In genomic region chr16:87861300-87862099, GRCh38 we compare ENCODE assay signal across 1 cellular context.
TF ChIP-seq lines count a peak whose summit lies in the region.
"Not testable (repeated sequence)": the region's sequence is repeated elsewhere in the genome, so short reads cannot be mapped to it uniquely, and the experiment has no call there.

No MANE protein-coding gene starts in this region.

TF ChIP-seq in HepG2, 621 proteins besides CTCF, POLR2A, EP300 and RAD21 (continued from another document and continues in another):
- TF ChIP-seq ZBTB26 (CRISPR knock-in tag; IDR thresholded peaks at IDR 0.05; ENCODE audit: borderline replicate concordance) (peak; percentile 54; the same call in 1 of the 2 replicates), ZNF564 (CRISPR knock-in tag; IDR thresholded peaks at IDR 0.05) (0 out of 2 replicates have a peak, but pooled peaks have one; percentile 42), TCF12 (CRISPR knock-in tag; IDR thresholded peaks at IDR 0.05) (0 out of 2 replicates have a peak, but pooled peaks have one; percentile 2), KAT7 (CRISPR knock-in tag; IDR thresholded peaks at IDR 0.05; ENCODE audit: borderline replicate concordance) (peak; percentile 50; the same call in 1 of the 2 replicates), ZNF33B (CRISPR knock-in tag; IDR thresholded peaks at IDR 0.05) (peak; percentile 25; the same call in 1 of the 2 replicates), ATF4 (CRISPR knock-in tag; IDR thresholded peaks at IDR 0.05) (peak in 1 of 2 experiments; percentile 66; a peak in 2 of 4 replicates), RBM39 (IDR thresholded peaks at IDR 0.05; ENCODE audit: low read depth, low read length, poor library complexity, severe bottlenecking) (peak; percentile 34), TSC22D2 (CRISPR knock-in tag; IDR thresholded peaks at IDR 0.05; ENCODE audit: borderline replicate concordance) (peak; percentile 75; the same call in 1 of the 2 replicates), IRF9 (CRISPR knock-in tag; IDR thresholded peaks at IDR 0.05; ENCODE audit: borderline replicate concordance) (peak; percentile 35; the same call in 1 of the 2 replicates), PATZ1 (CRISPR knock-in tag; IDR thresholded peaks at IDR 0.05) (peak; percentile 91), MIER2 (CRISPR knock-in tag; IDR thresholded peaks at IDR 0.05) (0 out of 2 replicates have a peak, but pooled peaks have one; percentile 47), SAP130 (CRISPR knock-in tag; IDR thresholded peaks at IDR 0.05; ENCODE audit: low read depth) (peak; percentile 91), ZSCAN25 (CRISPR knock-in tag; IDR thresholded peaks at IDR 0.05) (peak; percentile 62), ZNF615 (CRISPR knock-in tag; IDR thresholded peaks at IDR 0.05; ENCODE audit: borderline replicate concordance) (peak; percentile 47; the same call in 1 of the 2 replicates), SALL1 (CRISPR knock-in tag; IDR thresholded peaks at IDR 0.05) (peak; percentile 78), MEIS2 (CRISPR knock-in tag; IDR thresholded peaks at IDR 0.05) (peak; percentile 35; the same call in 1 of the 2 replicates), SP5 (CRISPR knock-in tag; IDR thresholded peaks at IDR 0.05; ENCODE audit: borderline replicate concordance, low read depth) (peak; percentile 70; the same call in 1 of the 2 replicates), TCF7 (IDR thresholded peaks at IDR 0.05; ENCODE audit: low read depth) (peak; percentile 97), BORCS8-MEF2B (CRISPR knock-in tag; IDR thresholded peaks at IDR 0.05) (peak; percentile 69; the same call in 1 of the 2 replicates), DZIP1 (CRISPR knock-in tag; IDR thresholded peaks at IDR 0.05) (peak; percentile 12; the same call in 1 of the 2 replicates), KDM5B (CRISPR knock-in tag; IDR thresholded peaks at IDR 0.05; ENCODE audit: borderline replicate concordance) (0 out of 2 replicates have a peak, but pooled peaks have one; percentile 27), HMG20B (CRISPR knock-in tag; conservative IDR thresholded peaks at IDR 0.05) (peak; percentile 95), NONO (CRISPR knock-in tag; conservative IDR thresholded peaks at IDR 0.05) (peak; percentile 53; the same call in 1 of the 2 replicates), ZFY (CRISPR knock-in tag; IDR thresholded peaks at IDR 0.05) (peak; percentile 55; the same call in 1 of the 2 replicates), HIC2 (CRISPR knock-in tag; IDR thresholded peaks at IDR 0.05; ENCODE audit: low read depth) (peak; percentile 46; the same call in 1 of the 2 replicates), RARA (CRISPR knock-in tag; IDR thresholded peaks at IDR 0.05) (peak; percentile 92), ZNF274 (CRISPR knock-in tag; IDR thresholded peaks at IDR 0.05) (0 out of 2 replicates have a peak, but pooled peaks have one; percentile 36), ZNF75D (CRISPR knock-in tag; IDR thresholded peaks at IDR 0.05; ENCODE audit: borderline replicate concordance) (peak; percentile 38; the same call in 1 of the 2 replicates), ARNT2 (CRISPR knock-in tag; IDR thresholded peaks at IDR 0.05; ENCODE audit: low read depth) (peak; percentile 65; the same call in 1 of the 2 replicates), SOX13 (CRISPR knock-in tag; conservative IDR thresholded peaks at IDR 0.05 in 1 of 2, IDR thresholded peaks at IDR 0.05 in 1 of 2) (peak in 1 of 2 experiments; percentile 89; a peak in 2 of 4 replicates), GLI4 (CRISPR knock-in tag; IDR thresholded peaks at IDR 0.05; ENCODE audit: borderline replicate concordance) (peak; percentile 69; the same call in 1 of the 2 replicates), TBX3 (IDR thresholded peaks at IDR 0.05; ENCODE audit: borderline replicate concordance) (peak; percentile 98)
- TF ChIP-seq TCF12, NONO, SOX13 (IDR thresholded peaks at IDR 0.05): not testable (repeated sequence)
- TF ChIP-seq, protein P1, sequence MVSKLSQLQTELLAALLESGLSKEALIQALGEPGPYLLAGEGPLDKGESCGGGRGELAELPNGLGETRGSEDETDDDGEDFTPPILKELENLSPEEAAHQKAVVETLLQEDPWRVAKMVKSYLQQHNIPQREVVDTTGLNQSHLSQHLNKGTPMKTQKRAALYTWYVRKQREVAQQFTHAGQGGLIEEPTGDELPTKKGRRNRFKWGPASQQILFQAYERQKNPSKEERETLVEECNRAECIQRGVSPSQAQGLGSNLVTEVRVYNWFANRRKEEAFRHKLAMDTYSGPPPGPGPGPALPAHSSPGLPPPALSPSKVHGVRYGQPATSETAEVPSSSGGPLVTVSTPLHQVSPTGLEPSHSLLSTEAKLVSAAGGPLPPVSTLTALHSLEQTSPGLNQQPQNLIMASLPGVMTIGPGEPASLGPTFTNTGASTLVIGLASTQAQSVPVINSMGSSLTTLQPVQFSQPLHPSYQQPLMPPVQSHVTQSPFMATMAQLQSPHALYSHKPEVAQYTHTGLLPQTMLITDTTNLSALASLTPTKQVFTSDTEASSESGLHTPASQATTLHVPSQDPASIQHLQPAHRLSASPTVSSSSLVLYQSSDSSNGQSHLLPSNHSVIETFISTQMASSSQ (IDR thresholded peaks at IDR 0.05; ENCODE audit: low read depth), result peak; percentile 46; the same call in 1 of the 2 replicates
- TF ChIP-seq, protein P1 (CRISPR knock-in tag; IDR thresholded peaks at IDR 0.05; ENCODE audit: borderline replicate concordance), result peak; percentile 53; the same call in 1 of the 2 replicates
- TF ChIP-seq, protein P2, sequence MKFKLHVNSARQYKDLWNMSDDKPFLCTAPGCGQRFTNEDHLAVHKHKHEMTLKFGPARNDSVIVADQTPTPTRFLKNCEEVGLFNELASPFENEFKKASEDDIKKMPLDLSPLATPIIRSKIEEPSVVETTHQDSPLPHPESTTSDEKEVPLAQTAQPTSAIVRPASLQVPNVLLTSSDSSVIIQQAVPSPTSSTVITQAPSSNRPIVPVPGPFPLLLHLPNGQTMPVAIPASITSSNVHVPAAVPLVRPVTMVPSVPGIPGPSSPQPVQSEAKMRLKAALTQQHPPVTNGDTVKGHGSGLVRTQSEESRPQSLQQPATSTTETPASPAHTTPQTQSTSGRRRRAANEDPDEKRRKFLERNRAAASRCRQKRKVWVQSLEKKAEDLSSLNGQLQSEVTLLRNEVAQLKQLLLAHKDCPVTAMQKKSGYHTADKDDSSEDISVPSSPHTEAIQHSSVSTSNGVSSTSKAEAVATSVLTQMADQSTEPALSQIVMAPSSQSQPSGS (CRISPR knock-in tag; IDR thresholded peaks at IDR 0.05), result peak; percentile 57; the same call in 1 of the 2 replicates
- TF ChIP-seq, protein P3, sequence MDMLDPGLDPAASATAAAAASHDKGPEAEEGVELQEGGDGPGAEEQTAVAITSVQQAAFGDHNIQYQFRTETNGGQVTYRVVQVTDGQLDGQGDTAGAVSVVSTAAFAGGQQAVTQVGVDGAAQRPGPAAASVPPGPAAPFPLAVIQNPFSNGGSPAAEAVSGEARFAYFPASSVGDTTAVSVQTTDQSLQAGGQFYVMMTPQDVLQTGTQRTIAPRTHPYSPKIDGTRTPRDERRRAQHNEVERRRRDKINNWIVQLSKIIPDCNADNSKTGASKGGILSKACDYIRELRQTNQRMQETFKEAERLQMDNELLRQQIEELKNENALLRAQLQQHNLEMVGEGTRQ (IDR thresholded peaks at IDR 0.05; ENCODE audit: low read depth, low read length), result peak; percentile 72
- TF ChIP-seq, protein P3 (CRISPR knock-in tag; IDR thresholded peaks at IDR 0.05; ENCODE audit: borderline replicate concordance), result peak; percentile 76; the same call in 1 of the 2 replicates
- TF ChIP-seq, protein P4, sequence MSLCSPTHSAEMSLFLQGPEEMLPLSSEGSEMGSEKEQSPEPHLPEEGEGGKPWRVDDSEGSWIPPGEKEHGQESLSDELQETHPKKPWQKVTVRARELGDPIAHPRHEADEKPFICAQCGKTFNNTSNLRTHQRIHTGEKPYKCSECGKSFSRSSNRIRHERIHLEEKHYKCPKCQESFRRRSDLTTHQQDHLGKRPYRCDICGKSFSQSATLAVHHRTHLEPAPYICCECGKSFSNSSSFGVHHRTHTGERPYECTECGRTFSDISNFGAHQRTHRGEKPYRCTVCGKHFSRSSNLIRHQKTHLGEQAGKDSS (CRISPR knock-in tag; IDR thresholded peaks at IDR 0.05; ENCODE audit: borderline replicate concordance, low read depth), result 0 out of 2 replicates have a peak, but pooled peaks have one; percentile 4
